6 cellular contexts compared by ENCODE assay signal in genomic region chr6:169566319-169566718, GRCh38.
"Had no signal": no experiment of that assay in that cellular context is flagged by ENCODE, and none has a peak within 500 bp of the region (broad histone marks: within the 10 kb centered on the region; RNA-seq: fewer than 3 reads in every experiment).

No MANE protein-coding gene starts in this region.

- H3K27ac ChIP-seq: GM23248 had no signal

- DNase-seq: GM23248, GOT3, H7, HCEC 1CT, IMR-90, KBM-7 had no signal

- H3K4me3 ChIP-seq: GM23248 had no signal
